In genomic region chr19:48332662-48333466, GRCh38 we compare ENCODE assay signal across 8 cellular contexts. TPM values are rescaled to one million over a fixed set of nuclear protein-coding genes. Genes with fewer than 3 reads are reported as not detected.
DNase-seq lines count a peak whose midpoint lies in the region; ATAC-seq and TF ChIP-seq lines count a peak whose summit lies in the region.

No MANE protein-coding gene starts in this region.

- H3K4me3 ChIP-seq in endodermal cell (ENCODE audit: low read length) (peak overlapping the region; percentile 56), mesodermal cell (ENCODE audit: extremely low read depth, insufficient read depth, low read length, poor library complexity, severe bottlenecking) (peak overlapping the region; percentile 5)

- WGBS in endodermal cell (ENCODE audit: insufficient coverage in 1 of 2, insufficient read length in 1 of 2), 2 experiments = 25 to 35% methylated on average over 19 to 25 of the region's 25 CpGs
- 24 to 31% methylated on average over 17 to 25 of the region's 25 CpGs for WGBS in mesodermal cell (ENCODE audit: insufficient coverage in 2 of 2), 2 experiments

- peaks cover 4% of the 10 kb centered on the region for H3K9me3 Mint-ChIP-seq in endodermal cell

- H3K27me3 Mint-ChIP-seq in endodermal cell (ENCODE audit: insufficient read depth) = peaks cover 14% of the 10 kb centered on the region

- H3K9me3 ChIP-seq in endodermal cell (ENCODE audit: control insufficient read depth, low read length) (peaks cover 7% of the 10 kb centered on the region), mesodermal cell (ENCODE audit: control insufficient read depth, low read length) (no peaks in the 10 kb centered on the region)

- H3K36me3 Mint-ChIP-seq in endodermal cell (ENCODE audit: low read depth) = no peaks in the 10 kb centered on the region

- H3K4me1 ChIP-seq in endodermal cell (ENCODE audit: control insufficient read depth, insufficient read depth, low read length) (no peaks in the 10 kb centered on the region), mesodermal cell (ENCODE audit: control insufficient read depth, insufficient read depth, low read length, poor library complexity, severe bottlenecking) (peaks cover 4% of the 10 kb centered on the region)

- peak overlapping the region; percentile 62 for H3K4me3 Mint-ChIP-seq in endodermal cell

- TF ChIP-seq CTCF in endodermal cell (conservative IDR thresholded peaks at IDR 0.05) = no peak

- H3K27ac Mint-ChIP-seq in endodermal cell = peak overlapping the region; percentile 19

- DNase-seq in COLO829 (ENCODE audit: low spot score) = peak; percentile 98
- peak; percentile 100 for DNase-seq in HT-29 (ENCODE audit: low spot score)
- DNase-seq in NK-92 (lab: John Stamatoyannopoulos, UW; ENCODE audit: unreplicated experiment) = peak; percentile 90
- peak; percentile 95 for DNase-seq in activated CD8-positive, alpha-beta memory T cell treated with anti-CD3 and anti-CD28 coated beads, Interleukin-2, amount 50 U/mL, for 1 hour (ENCODE audit: extremely low read depth)
- peak; percentile 93 for DNase-seq in endodermal cell
- DNase-seq in stimulated activated CD8-positive, alpha-beta memory T cell treated with anti-CD3 and anti-CD28 coated beads, Interleukin-15, amount 100 ng/mL, for 1 hour (ENCODE audit: low read depth) = peak; percentile 86

- H3K4me1 Mint-ChIP-seq in endodermal cell = peaks cover 22% of the 10 kb centered on the region

- H3K27me3 ChIP-seq in endodermal cell (ENCODE audit: control insufficient read depth, insufficient read depth, low read length, poor library complexity, severe bottlenecking) = no peaks in the 10 kb centered on the region

- no peak overlapping the region for H3K27ac ChIP-seq in endodermal cell (ENCODE audit: low read depth, low read length)
- peak overlapping the region; percentile 45 for H3K27ac ChIP-seq in mesodermal cell (ENCODE audit: low read depth, low read length, severe bottlenecking)

- no peaks in the 10 kb centered on the region for H3K36me3 ChIP-seq in endodermal cell (ENCODE audit: control insufficient read depth, insufficient read depth, low read length)
- H3K36me3 ChIP-seq in mesodermal cell (ENCODE audit: control insufficient read depth, insufficient read depth, low read length) = peaks cover 31% of the 10 kb centered on the region

- H3K9ac ChIP-seq in endodermal cell (ENCODE audit: extremely low read depth, low read length, poor library complexity, severe bottlenecking) = no peak overlapping the region

- ATAC-seq in GM21360 (IDR thresholded peaks at IDR 0.05; ENCODE audit: unreplicated experiment) = peak; percentile 53

RNA-seq across cellular contexts. Expression of gene EMP3, which starts 7.5 kb away (rescaled TPM):
- total RNA-seq in HT-29 (2014; rRNA removed; shearing (Covaris generic)) = 3.1 TPM in 1 of 2 replicates, not detected in the other
- total RNA-seq in endodermal cell = 1 to 10 TPM; 3.5 TPM
- polyA plus RNA-seq in endodermal cell (2013, experiment 1 of 2) = 38.7 TPM
- polyA plus RNA-seq in endodermal cell (2013, experiment 2 of 2) = 37.9 TPM
- polyA plus RNA-seq in mesodermal cell (2013, experiment 1 of 2) = 141 TPM
- 122 TPM for polyA plus RNA-seq in mesodermal cell (2013, experiment 2 of 2)

RNA-seq across cellular contexts. Expression of gene TMEM143, which starts 30.9 kb away (rescaled TPM):
- total RNA-seq in HT-29 (2014; rRNA removed; shearing (Covaris generic)) = 12.7 and 14.7 TPM in 2 replicates
- 10 to 100 TPM; 13.9 to 19.1 TPM for total RNA-seq in endodermal cell
- polyA plus RNA-seq in endodermal cell (2013, experiment 1 of 2) = 12.9 TPM
- polyA plus RNA-seq in endodermal cell (2013, experiment 2 of 2) = 11.9 TPM
- polyA plus RNA-seq in mesodermal cell (2013, experiment 1 of 2) = 8.3 TPM
- 8.2 TPM for polyA plus RNA-seq in mesodermal cell (2013, experiment 2 of 2)

RNA-seq across cellular contexts. Expression of gene SYNGR4, which starts 31.3 kb away (rescaled TPM):
- total RNA-seq in HT-29 (2014; rRNA removed; shearing (Covaris generic)) = 0.34 and 1.2 TPM in 2 replicates
- not detected for total RNA-seq in endodermal cell
- polyA plus RNA-seq in endodermal cell (2013, experiment 1 of 2) = 0.96 TPM
- polyA plus RNA-seq in endodermal cell (2013, experiment 2 of 2) = not detected
- not detected for polyA plus RNA-seq in mesodermal cell (2013, experiment 1 of 2)
- polyA plus RNA-seq in mesodermal cell (2013, experiment 2 of 2) = not detected

RNA-seq across cellular contexts. Expression of gene KDELR1, which starts 58.5 kb away (rescaled TPM):
- total RNA-seq in HT-29 (2014; rRNA removed; shearing (Covaris generic)) = 150 and 189 TPM in 2 replicates
- 100 to 1,000 TPM; 227 to 285 TPM for total RNA-seq in endodermal cell
- 254 TPM for polyA plus RNA-seq in endodermal cell (2013, experiment 1 of 2)
- polyA plus RNA-seq in endodermal cell (2013, experiment 2 of 2) = 229 TPM
- polyA plus RNA-seq in mesodermal cell (2013, experiment 1 of 2) = 336 TPM
- 302 TPM for polyA plus RNA-seq in mesodermal cell (2013, experiment 2 of 2)
